ENCODE assay signal across 8 cellular contexts in genomic region chr7:87933605-87933952, GRCh38. TPM values are rescaled to one million over a fixed set of nuclear protein-coding genes. Genes with fewer than 3 reads are reported as not detected.
DNase-seq lines count a peak whose midpoint lies in the region; ATAC-seq, FAIRE-seq and TF ChIP-seq lines count a peak whose summit lies in the region.

No MANE protein-coding gene starts in this region.

- TF ChIP-seq POLR2A in A549 (IDR thresholded peaks at IDR 0.05; ENCODE audit: low read length): no peak

- H3K27me3 ChIP-seq in OCI-LY1 (ENCODE audit: insufficient read depth, low read length) (no peaks in the 10 kb centered on the region), fibroblast of lung (ENCODE audit: control insufficient read depth, insufficient read depth, low read length) (peaks cover 2% of the 10 kb centered on the region), smooth muscle cell (ENCODE audit: low read depth) (peaks cover 19% of the 10 kb centered on the region)

- H3K9me3 ChIP-seq in A549 (no peaks in the 10 kb centered on the region), OCI-LY1 (ENCODE audit: low read length) (no peaks in the 10 kb centered on the region), fibroblast of lung (ENCODE audit: control insufficient read depth, insufficient read depth, low read depth, low read length) (no peaks in the 10 kb centered on the region), smooth muscle cell (replicated peaks; ENCODE audit: low read depth) (no peaks in the 10 kb centered on the region)

- H3K36me3 ChIP-seq in OCI-LY1 (ENCODE audit: insufficient read depth, low read length) (peaks cover 8% of the 10 kb centered on the region; the same call in 1 of the 2 replicates), fibroblast of lung (ENCODE audit: control insufficient read depth, insufficient read depth, low read length) (no peaks in the 10 kb centered on the region), smooth muscle cell (ENCODE audit: low read depth) (no peaks in the 10 kb centered on the region)

- H3K4me1 ChIP-seq in A549: 0 out of 3 replicates have a peak, but pooled peaks cover 3% of the 10 kb centered on the region
- H3K4me1 ChIP-seq in OCI-LY1 (ENCODE audit: insufficient read depth, low read length, severe bottlenecking): peaks cover 19% of the 10 kb centered on the region
- H3K4me1 ChIP-seq in fibroblast of lung (ENCODE audit: control insufficient read depth, extremely low read depth, insufficient read depth, low read length): no peaks in the 10 kb centered on the region
- H3K4me1 ChIP-seq in smooth muscle cell (ENCODE audit: low read depth): no peaks in the 10 kb centered on the region

- POLR2A ChIA-PET in A549 (lab: Yijun Ruan, JAX): interaction anchor here (1.0 kb wide), 1 partner anchor 58 kb away, joined by 3 read pairs; the partner anchor contains the start of genes DBF4 and SLC25A40

- H3F3A ChIP-seq in OCI-LY1 (ENCODE audit: insufficient read depth, low read length) (no peaks in the 10 kb centered on the region), smooth muscle cell (ENCODE audit: low read depth) (no peaks in the 10 kb centered on the region)

- CTCF ChIA-PET in A549 (lab: Yijun Ruan, JAX): interaction anchor here (0.8 to 1.2 kb wide), 3 partner anchors 13 to 178 kb away, joined by 3 read pairs; no protein-coding TSS in a partner anchor

- H4K20me1 ChIP-seq in OCI-LY1 (ENCODE audit: insufficient read depth, low read length) (no peaks in the 10 kb centered on the region), fibroblast of lung (ENCODE audit: control insufficient read depth, extremely low read depth, insufficient read depth, low read length) (no peaks in the 10 kb centered on the region), smooth muscle cell (ENCODE audit: low read depth) (no peaks in the 10 kb centered on the region)

- 3% methylated on average over 9 of the region's 9 CpGs for WGBS in A549 (ENCODE audit: missing lambda C conversion rate)
- 11% methylated on average over 9 of the region's 9 CpGs for WGBS in smooth muscle cell (ENCODE audit: low lambda C conversion rate)

- H3K9ac ChIP-seq in OCI-LY1 (ENCODE audit: low read length): peak overlapping the region; percentile 40
- no peak overlapping the region for H3K9ac ChIP-seq in fibroblast of lung (ENCODE audit: insufficient read depth, low read length)
- no peak overlapping the region for H3K9ac ChIP-seq in smooth muscle cell (ENCODE audit: low read depth)

- no peak for TF ChIP-seq EP300 in A549 (IDR thresholded peaks at IDR 0.05)

- no peak for FAIRE-seq in A549 (lab: Jason Lieb, UNC)

- H3K27ac ChIP-seq in A549: peak overlapping the region in 1 of 2 experiments; percentile 82; a peak in 1 of 6 replicates
- peak overlapping the region; percentile 31 for H3K27ac ChIP-seq in OCI-LY1 (ENCODE audit: low read depth, low read length, poor library complexity, severe bottlenecking)
- H3K27ac ChIP-seq in fibroblast of lung (ENCODE audit: insufficient read depth, low read length): no peak overlapping the region
- no peak overlapping the region for H3K27ac ChIP-seq in smooth muscle cell (ENCODE audit: low read depth)

- H3K4me3 ChIP-seq in A549 (peak overlapping the region; percentile 66), OCI-LY1 (ENCODE audit: low read depth, low read length, poor library complexity, severe bottlenecking) (peak overlapping the region; percentile 70), fibroblast of lung (replicated peaks in 1 of 4; ENCODE audit: control extremely low read depth in 1 of 4, insufficient read depth in 1 of 4, low read depth in 3 of 4, low read length in 4 of 4) (peak overlapping the region in 3 of 4 experiments; percentile 50 to 66 (median 62)), smooth muscle cell (peak overlapping the region; percentile 77)

- H3K4me2 ChIP-seq in A549: peak overlapping the region; percentile 91
- H3K4me2 ChIP-seq in OCI-LY1 (ENCODE audit: low read length): peak overlapping the region; percentile 96
- H3K4me2 ChIP-seq in fibroblast of lung (ENCODE audit: extremely low read depth, insufficient read depth, low read length): peak overlapping the region; percentile 86
- H3K4me2 ChIP-seq in smooth muscle cell: peak overlapping the region; percentile 95

- TF ChIP-seq CTCF in A549 (IDR thresholded peaks at IDR 0.05) (no peak), OCI-LY1 (IDR thresholded peaks at IDR 0.05; ENCODE audit: low read length) (no peak), fibroblast of lung (conservative IDR thresholded peaks at IDR 0.05 in 1 of 2, IDR thresholded peaks at IDR 0.05 in 1 of 2; ENCODE audit: low read depth in 1 of 2, low read length in 2 of 2) (no peak), smooth muscle cell (IDR thresholded peaks at IDR 0.05; ENCODE audit: borderline replicate concordance, insufficient read depth, poor library complexity, severe bottlenecking) (no peak)

- no peak for TF ChIP-seq RAD21 in A549 (conservative IDR thresholded peaks at IDR 0.05 in 1 of 2, IDR thresholded peaks at IDR 0.05 in 1 of 2)

- DNase-seq in A549 (ENCODE audit: low read depth in 1 of 2, low spot score in 1 of 2) (no peak), fibroblast of lung (ENCODE audit: low read depth in 2 of 2) (no peak), smooth muscle cell (lab: John Stamatoyannopoulos, UW; ENCODE audit: unreplicated experiment) (no peak), NCI-H526 (lab: John Stamatoyannopoulos, UW) (no peak)
- DNase-seq in stimulated activated CD8-positive, alpha-beta memory T cell treated with anti-CD3 and anti-CD28 coated beads, Interleukin-4, amount 100 ng/mL, for 48 hours: no peak

- H3K79me2 ChIP-seq in OCI-LY1 (ENCODE audit: insufficient read depth, low read length): no peaks in the 10 kb centered on the region
- no peaks in the 10 kb centered on the region for H3K79me2 ChIP-seq in fibroblast of lung (ENCODE audit: control insufficient read depth, insufficient read depth, low read length)
- no peaks in the 10 kb centered on the region for H3K79me2 ChIP-seq in smooth muscle cell (ENCODE audit: low read depth)

- H3K9me2 ChIP-seq in OCI-LY1 (ENCODE audit: low read depth, low read length): no peaks in the 10 kb centered on the region

- H2AFZ ChIP-seq in OCI-LY1 (ENCODE audit: low read length): peak overlapping the region; percentile 62
- H2AFZ ChIP-seq in fibroblast of lung (ENCODE audit: low read length): peak overlapping the region; percentile 82
- H2AFZ ChIP-seq in smooth muscle cell (ENCODE audit: low read depth): peak overlapping the region; percentile 86

- ATAC-seq in A549: no peak; a peak in 1 of 6 replicates
- ATAC-seq in GM21360 (IDR thresholded peaks at IDR 0.05; ENCODE audit: unreplicated experiment): peak; percentile 24
- no peak for ATAC-seq in GM21526 (IDR thresholded peaks at IDR 0.05; ENCODE audit: low FRiP score, unreplicated experiment)

TF ChIP-seq in A549, 52 proteins besides CTCF, POLR2A, EP300 and RAD21 (continues in another document):
- no peak for TF ChIP-seq SMC3 (IDR thresholded peaks at IDR 0.05)
- TF ChIP-seq FOXS1 (CRISPR knock-in tag; IDR thresholded peaks at IDR 0.05): no peak
- TF ChIP-seq PBX3 (IDR thresholded peaks at IDR 0.05): no peak

RNA-seq across cellular contexts. Expression of gene ADAM22, which starts 0.5 kb away (rescaled TPM):
- 0.38 and 0.59 TPM in 2 replicates for polyA plus RNA-seq in A549 (2011; rRNA removed)
- 0.09 and 0.12 TPM in 2 replicates for polyA plus RNA-seq in A549 (2012; cell fraction: cytosol; rRNA removed)
- polyA plus RNA-seq in A549 (2012; cell fraction: nucleus; rRNA removed): 0.10 and 0.31 TPM in 2 replicates
- 0.29 to 0.53 TPM (median 0.52 TPM) in 3 replicates for polyA plus RNA-seq in A549 (2017; fragmentation: RNase III; extraction: RNeasy Plus Mini Kit Qiagen cat#74134 plus additional on column Dnase treatment)
- polyA minus RNA-seq in A549 (2011; rRNA and poly(A)+ RNA removed): 0.79 and 0.97 TPM in 2 replicates
- total RNA-seq in fibroblast of lung: 0.51 and 0.66 TPM in 2 replicates
- 0.18 and 0.33 TPM in 2 replicates for polyA plus RNA-seq in fibroblast of lung
- 0.10 TPM in 2 replicates for polyA plus RNA-seq in fibroblast of lung (2012)
- not detected in 2 replicates for polyA minus RNA-seq in fibroblast of lung (ENCODE audit: low replicate concordance)
- 0.18 and 0.22 TPM in 2 replicates for total RNA-seq in smooth muscle cell
- polyA plus RNA-seq in smooth muscle cell: 0.10 TPM in 1 of 2 replicates, not detected in the other

RNA-seq across cellular contexts. Expression of gene DBF4, which starts 57.3 kb away (rescaled TPM):
- polyA plus RNA-seq in A549 (2011; rRNA removed): 17.3 and 29.3 TPM in 2 replicates
- 11.0 and 12.6 TPM in 2 replicates for polyA plus RNA-seq in A549 (2012; cell fraction: cytosol; rRNA removed)
- 9.0 and 9.4 TPM in 2 replicates for polyA plus RNA-seq in A549 (2012; cell fraction: nucleus; rRNA removed)
- 27.8 to 30.0 TPM (median 28.2 TPM) in 3 replicates for polyA plus RNA-seq in A549 (2017; fragmentation: RNase III; extraction: RNeasy Plus Mini Kit Qiagen cat#74134 plus additional on column Dnase treatment)
- 3.6 and 3.8 TPM in 2 replicates for polyA minus RNA-seq in A549 (2011; rRNA and poly(A)+ RNA removed)
- 11.3 and 13.9 TPM in 2 replicates for total RNA-seq in fibroblast of lung
- polyA plus RNA-seq in fibroblast of lung: 5.5 and 14.8 TPM in 2 replicates
- 8.0 and 17.5 TPM in 2 replicates for polyA plus RNA-seq in fibroblast of lung (2012)
- polyA minus RNA-seq in fibroblast of lung (ENCODE audit: low replicate concordance): 1.1 and 1.8 TPM in 2 replicates
- total RNA-seq in smooth muscle cell: 10.7 and 19.3 TPM in 2 replicates
- 7.7 and 11.0 TPM in 2 replicates for polyA plus RNA-seq in smooth muscle cell

RNA-seq across cellular contexts. Expression of gene SLC25A40, which starts 57.4 kb away (rescaled TPM):
- polyA plus RNA-seq in A549 (2011; rRNA removed) (19.5 and 22.0 TPM in 2 replicates), A549 (2017; fragmentation: RNase III; extraction: RNeasy Plus Mini Kit Qiagen cat#74134 plus additional on column Dnase treatment) (9.4 to 11.8 TPM (median 10.1 TPM) in 3 replicates), fibroblast of lung (9.9 and 10.2 TPM in 2 replicates), smooth muscle cell (5.0 and 5.6 TPM in 2 replicates)
- polyA plus RNA-seq in A549 (2012; cell fraction: cytosol; rRNA removed): 3.1 and 3.7 TPM in 2 replicates
- 3.3 and 4.2 TPM in 2 replicates for polyA plus RNA-seq in A549 (2012; cell fraction: nucleus; rRNA removed)
- polyA minus RNA-seq in A549 (2011; rRNA and poly(A)+ RNA removed): 3.2 and 6.4 TPM in 2 replicates
- total RNA-seq in fibroblast of lung (4.1 and 6.3 TPM in 2 replicates), smooth muscle cell (8.4 and 25.4 TPM in 2 replicates)
- polyA plus RNA-seq in fibroblast of lung (2012): 7.1 and 11.0 TPM in 2 replicates
- 0.43 and 0.59 TPM in 2 replicates for polyA minus RNA-seq in fibroblast of lung (ENCODE audit: low replicate concordance)
